ENCODE assay signal across 14 cellular contexts in the genomic region with DNA sequence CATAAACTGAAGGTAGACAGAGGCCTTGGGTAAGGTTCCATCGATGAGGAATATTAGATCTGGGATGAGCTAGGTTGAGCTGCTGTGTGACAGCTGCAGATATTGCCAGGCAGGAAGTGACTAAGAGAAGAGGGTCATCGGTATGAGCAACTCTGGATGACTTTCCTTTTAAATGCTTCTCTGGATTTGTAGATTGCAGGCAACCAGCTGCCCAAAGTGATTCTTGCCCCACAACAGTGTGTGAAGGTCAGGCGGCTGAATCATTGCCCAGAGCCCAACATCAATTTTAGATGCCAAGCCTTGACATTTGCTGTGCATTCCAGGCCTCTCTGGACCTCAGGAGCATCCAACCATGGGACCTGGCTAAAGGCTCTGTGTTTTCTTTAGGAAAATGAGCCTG.
DNase-seq lines count a peak whose midpoint lies in the region; TF ChIP-seq lines count a peak whose summit lies in the region.
"Had no signal": no experiment of that assay in that cellular context is flagged by ENCODE, and none has a peak within 500 bp of the region (broad histone marks: within the 10 kb centered on the region; RNA-seq: fewer than 3 reads in every experiment).

No MANE protein-coding gene starts in this region.

- CTCF ChIA-PET in BJ (lab: Yijun Ruan, JAX), result interaction anchor here (1.1 to 1.8 kb wide), 2 partner anchors 17 to 266 kb away, joined by 4 read pairs; no protein-coding TSS in a partner anchor

- no peak for TF ChIP-seq CTCF in BJ (IDR thresholded peaks at IDR 0.05; ENCODE audit: insufficient read depth, low read depth, low read length)
- no peak for TF ChIP-seq CTCF in choroid plexus epithelial cell (conservative IDR thresholded peaks at IDR 0.05; ENCODE audit: low read depth, low read length)
- TF ChIP-seq CTCF in esophagus squamous epithelium (IDR thresholded peaks at IDR 0.05), result no peak

- H3K9me3 ChIP-seq in esophagus squamous epithelium, result peaks cover 0 to 7% (median 0%) of the 10 kb centered on the region in 3 donors
- H3K9me3 ChIP-seq: upper lobe of right lung had no signal

- no peak overlapping the region for H3K27ac ChIP-seq in esophagus squamous epithelium
- H3K27ac ChIP-seq: skin epidermis, upper lobe of right lung had no signal

- intact Hi-C loops in esophagus squamous epithelium (cut with DNase I), result no loop called here

- no peak for TF ChIP-seq POLR2A in esophagus squamous epithelium (IDR thresholded peaks at IDR 0.05)

- H3K36me3 ChIP-seq in BJ (ENCODE audit: control insufficient read depth, insufficient read depth, low read length) (no peaks in the 10 kb centered on the region), esophagus squamous epithelium (no peaks in the 10 kb centered on the region)
- H3K36me3 ChIP-seq: upper lobe of right lung had no signal

- no peaks in the 10 kb centered on the region for H3K27me3 ChIP-seq in BJ (ENCODE audit: control insufficient read depth, insufficient read depth, low read length)
- H3K27me3 ChIP-seq in esophagus squamous epithelium, result no peaks in the 10 kb centered on the region
- H3K27me3 ChIP-seq: upper lobe of right lung had no signal

- POLR2A ChIA-PET in BJ (lab: Charles Lee), result interaction anchor here (0.5 kb wide), 1 partner anchor 106 kb away, joined by 10 read pairs; no protein-coding TSS in a partner anchor

- WGBS in esophagus squamous epithelium, 2 donors, result 46 to 69% methylated on average over 2 to 3 of the region's 3 CpGs

- H3K4me3 ChIP-seq in BJ (ENCODE audit: low read depth, low read length), result no peak overlapping the region
- no peak overlapping the region for H3K4me3 ChIP-seq in choroid plexus epithelial cell (ENCODE audit: low read depth, low read length)
- H3K4me3 ChIP-seq in esophagus squamous epithelium, result no peak overlapping the region
- H3K4me3 ChIP-seq: skin epidermis, upper lobe of right lung had no signal

- DNase-seq in BJ (ENCODE audit: low read depth), result peak; percentile 46
- peak; percentile 70 for DNase-seq in NCI-H226
- peak; percentile 48 for DNase-seq in choroid plexus epithelial cell (ENCODE audit: low read depth)
- DNase-seq in myocyte (ENCODE audit: low read depth), result peak; percentile 96
- DNase-seq in esophagus squamous epithelium (lab: John Stamatoyannopoulos, UW), result no peak
- DNase-seq in AML-193 (lab: John Stamatoyannopoulos, UW), result no peak
- no peak for DNase-seq in GF-D8 (lab: John Stamatoyannopoulos, UW)
- DNase-seq in NCI-H146 (lab: John Stamatoyannopoulos, UW), result no peak
- DNase-seq: activated CD8-positive, alpha-beta T cell treated with anti-CD3 and anti-CD28 coated beads, Interleukin-2, amount 10 ng/mL, durations not matched to agents 7 days and 5 days; Calu3; NCI-H1436 treated with DMSO at 0.1 percent for 48 hours; T-cell; upper lobe of right lung had no signal

- H3K4me1 ChIP-seq in esophagus squamous epithelium, result no peaks in the 10 kb centered on the region
- H3K4me1 ChIP-seq: upper lobe of right lung had no signal

Comparison
In these comparisons a context has a peak if more than half of its experiments do, and no peak if none do; other contexts are left out.
1. DNase-seq: peak in BJ (single experiment), NCI-H226 (single experiment), choroid plexus epithelial cell (single experiment) and myocyte (single experiment); none in esophagus squamous epithelium (single experiment), AML-193 (0 of 2), GF-D8 (single experiment) and NCI-H146 (single experiment).